1 cellular context compared by ENCODE assay signal in the genomic region with DNA sequence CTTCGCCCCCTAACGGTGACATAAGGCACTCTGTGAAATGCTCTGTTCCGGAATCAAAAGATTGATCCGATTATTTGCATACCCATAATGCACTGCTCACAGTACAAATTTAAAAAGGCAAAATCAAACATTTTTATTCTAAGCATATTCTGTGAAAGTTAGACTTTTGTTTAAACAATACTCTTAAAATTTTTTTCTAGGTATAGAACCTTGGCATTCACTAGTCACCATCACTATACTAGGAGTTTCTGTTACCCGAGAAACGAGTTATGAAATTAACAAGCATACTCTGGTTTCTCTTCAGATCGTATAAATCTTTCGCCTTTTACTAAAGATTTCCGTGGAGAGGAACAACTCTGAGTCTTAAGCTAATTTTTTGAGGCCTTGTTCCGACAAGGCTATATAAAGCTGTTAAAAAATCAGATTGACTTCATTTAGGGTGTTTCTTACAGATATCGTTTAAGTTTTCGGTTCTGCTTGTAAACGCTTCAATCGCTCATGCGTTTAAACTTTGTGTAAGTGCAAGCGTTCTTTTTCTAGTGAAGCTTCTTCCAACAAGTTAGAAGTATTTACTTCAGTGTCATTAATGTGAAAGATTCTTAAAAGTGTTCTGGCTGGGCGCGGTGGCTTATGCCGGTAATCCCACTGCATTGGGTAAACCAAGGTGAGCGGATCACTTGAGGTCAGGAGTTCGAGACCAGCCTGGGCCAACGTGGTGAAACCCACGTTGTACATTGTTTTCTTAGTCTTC.
A peak's percentile ranks its signal among the peaks of the same experiment; 100 is the strongest.
TF ChIP-seq lines count a peak whose summit lies in the region.

RNU5B-1 (plus strand) TSS at position 285 of the 751 bp plus-strand sequence.

TF ChIP-seq in K562, 482 proteins besides CTCF, POLR2A, EP300 and RAD21 (continued from another document and continues in another):
- TF ChIP-seq, protein P1, sequence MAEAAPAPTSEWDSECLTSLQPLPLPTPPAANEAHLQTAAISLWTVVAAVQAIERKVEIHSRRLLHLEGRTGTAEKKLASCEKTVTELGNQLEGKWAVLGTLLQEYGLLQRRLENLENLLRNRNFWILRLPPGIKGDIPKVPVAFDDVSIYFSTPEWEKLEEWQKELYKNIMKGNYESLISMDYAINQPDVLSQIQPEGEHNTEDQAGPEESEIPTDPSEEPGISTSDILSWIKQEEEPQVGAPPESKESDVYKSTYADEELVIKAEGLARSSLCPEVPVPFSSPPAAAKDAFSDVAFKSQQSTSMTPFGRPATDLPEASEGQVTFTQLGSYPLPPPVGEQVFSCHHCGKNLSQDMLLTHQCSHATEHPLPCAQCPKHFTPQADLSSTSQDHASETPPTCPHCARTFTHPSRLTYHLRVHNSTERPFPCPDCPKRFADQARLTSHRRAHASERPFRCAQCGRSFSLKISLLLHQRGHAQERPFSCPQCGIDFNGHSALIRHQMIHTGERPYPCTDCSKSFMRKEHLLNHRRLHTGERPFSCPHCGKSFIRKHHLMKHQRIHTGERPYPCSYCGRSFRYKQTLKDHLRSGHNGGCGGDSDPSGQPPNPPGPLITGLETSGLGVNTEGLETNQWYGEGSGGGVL (CRISPR knock-in tag; IDR thresholded peaks at IDR 0.05) = no peak
- peak; percentile 99 for TF ChIP-seq NBN (IDR thresholded peaks at IDR 0.05; ENCODE audit: low read depth)
- TF ChIP-seq SUPT5H (IDR thresholded peaks at IDR 0.05) = peak; percentile 100
- TF ChIP-seq BHLHE40 (IDR thresholded peaks at IDR 0.05; ENCODE audit: low read length) = 0 out of 2 replicates have a peak, but pooled peaks have one; percentile 19
- no peak; the same call in none of the 2 replicates for TF ChIP-seq CREM (IDR thresholded peaks at IDR 0.05; ENCODE audit: low read depth)
- TF ChIP-seq, protein P2, sequence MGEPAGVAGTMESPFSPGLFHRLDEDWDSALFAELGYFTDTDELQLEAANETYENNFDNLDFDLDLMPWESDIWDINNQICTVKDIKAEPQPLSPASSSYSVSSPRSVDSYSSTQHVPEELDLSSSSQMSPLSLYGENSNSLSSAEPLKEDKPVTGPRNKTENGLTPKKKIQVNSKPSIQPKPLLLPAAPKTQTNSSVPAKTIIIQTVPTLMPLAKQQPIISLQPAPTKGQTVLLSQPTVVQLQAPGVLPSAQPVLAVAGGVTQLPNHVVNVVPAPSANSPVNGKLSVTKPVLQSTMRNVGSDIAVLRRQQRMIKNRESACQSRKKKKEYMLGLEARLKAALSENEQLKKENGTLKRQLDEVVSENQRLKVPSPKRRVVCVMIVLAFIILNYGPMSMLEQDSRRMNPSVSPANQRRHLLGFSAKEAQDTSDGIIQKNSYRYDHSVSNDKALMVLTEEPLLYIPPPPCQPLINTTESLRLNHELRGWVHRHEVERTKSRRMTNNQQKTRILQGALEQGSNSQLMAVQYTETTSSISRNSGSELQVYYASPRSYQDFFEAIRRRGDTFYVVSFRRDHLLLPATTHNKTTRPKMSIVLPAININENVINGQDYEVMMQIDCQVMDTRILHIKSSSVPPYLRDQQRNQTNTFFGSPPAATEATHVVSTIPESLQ (CRISPR knock-in tag; IDR thresholded peaks at IDR 0.05) = no peak
- peak; percentile 99 for TF ChIP-seq ARHGAP35 (IDR thresholded peaks at IDR 0.05; ENCODE audit: partially characterized antibody)
- peak; percentile 78; the same call in 1 of the 2 replicates for TF ChIP-seq ZNF224 (CRISPR knock-in tag; IDR thresholded peaks at IDR 0.05)
- TF ChIP-seq, protein P3, sequence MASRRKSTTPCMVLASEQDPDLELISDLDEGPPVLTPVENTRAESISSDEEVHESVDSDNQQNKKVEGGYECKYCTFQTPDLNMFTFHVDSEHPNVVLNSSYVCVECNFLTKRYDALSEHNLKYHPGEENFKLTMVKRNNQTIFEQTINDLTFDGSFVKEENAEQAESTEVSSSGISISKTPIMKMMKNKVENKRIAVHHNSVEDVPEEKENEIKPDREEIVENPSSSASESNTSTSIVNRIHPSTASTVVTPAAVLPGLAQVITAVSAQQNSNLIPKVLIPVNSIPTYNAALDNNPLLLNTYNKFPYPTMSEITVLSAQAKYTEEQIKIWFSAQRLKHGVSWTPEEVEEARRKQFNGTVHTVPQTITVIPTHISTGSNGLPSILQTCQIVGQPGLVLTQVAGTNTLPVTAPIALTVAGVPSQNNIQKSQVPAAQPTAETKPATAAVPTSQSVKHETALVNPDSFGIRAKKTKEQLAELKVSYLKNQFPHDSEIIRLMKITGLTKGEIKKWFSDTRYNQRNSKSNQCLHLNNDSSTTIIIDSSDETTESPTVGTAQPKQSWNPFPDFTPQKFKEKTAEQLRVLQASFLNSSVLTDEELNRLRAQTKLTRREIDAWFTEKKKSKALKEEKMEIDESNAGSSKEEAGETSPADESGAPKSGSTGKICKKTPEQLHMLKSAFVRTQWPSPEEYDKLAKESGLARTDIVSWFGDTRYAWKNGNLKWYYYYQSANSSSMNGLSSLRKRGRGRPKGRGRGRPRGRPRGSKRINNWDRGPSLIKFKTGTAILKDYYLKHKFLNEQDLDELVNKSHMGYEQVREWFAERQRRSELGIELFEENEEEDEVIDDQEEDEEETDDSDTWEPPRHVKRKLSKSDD (conservative IDR thresholded peaks at IDR 0.05; ENCODE audit: low read length) = peak; percentile 92; the same call in 1 of the 2 replicates
- no peak for TF ChIP-seq CHD4 (IDR thresholded peaks at IDR 0.05; ENCODE audit: insufficient read depth, insufficient replicate concordance, low read depth, low read length, poor library complexity, severe bottlenecking)
- TF ChIP-seq E4F1 (CRISPR knock-in tag; IDR thresholded peaks at IDR 0.05; ENCODE audit: borderline replicate concordance) = peak; percentile 90
- TF ChIP-seq HDAC1 (IDR thresholded peaks at IDR 0.05) = peak in 1 of 2 experiments; percentile 60; a peak in 2 of 4 replicates
- TF ChIP-seq ZNF76 (CRISPR knock-in tag; IDR thresholded peaks at IDR 0.05; ENCODE audit: borderline replicate concordance) = peak; percentile 6; the same call in 1 of the 2 replicates
- TF ChIP-seq ZFP36 (IDR thresholded peaks at IDR 0.05; ENCODE audit: low read depth, low read length, partially characterized antibody) = no peak
- TF ChIP-seq, protein P4, sequence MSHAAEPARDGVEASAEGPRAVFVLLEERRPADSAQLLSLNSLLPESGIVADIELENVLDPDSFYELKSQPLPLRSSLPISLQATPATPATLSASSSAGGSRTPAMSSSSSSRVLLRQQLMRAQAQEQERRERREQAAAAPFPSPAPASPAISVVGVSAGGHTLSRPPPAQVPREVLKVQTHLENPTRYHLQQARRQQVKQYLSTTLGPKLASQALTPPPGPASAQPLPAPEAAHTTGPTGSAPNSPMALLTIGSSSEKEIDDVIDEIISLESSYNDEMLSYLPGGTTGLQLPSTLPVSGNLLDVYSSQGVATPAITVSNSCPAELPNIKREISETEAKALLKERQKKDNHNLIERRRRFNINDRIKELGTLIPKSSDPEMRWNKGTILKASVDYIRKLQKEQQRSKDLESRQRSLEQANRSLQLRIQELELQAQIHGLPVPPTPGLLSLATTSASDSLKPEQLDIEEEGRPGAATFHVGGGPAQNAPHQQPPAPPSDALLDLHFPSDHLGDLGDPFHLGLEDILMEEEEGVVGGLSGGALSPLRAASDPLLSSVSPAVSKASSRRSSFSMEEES (CRISPR knock-in tag; IDR thresholded peaks at IDR 0.05) = peak; percentile 23
- peak; percentile 80 for TF ChIP-seq KLF16 (IDR thresholded peaks at IDR 0.05)
- TF ChIP-seq CBX3 (IDR thresholded peaks at IDR 0.05; ENCODE audit: borderline replicate concordance in 1 of 2, low read length in 2 of 2) = peak in 1 of 2 experiments; percentile 53; a peak in 2 of 3 replicates
- TF ChIP-seq MEF2A (IDR thresholded peaks at IDR 0.05; ENCODE audit: control insufficient read depth, low read depth, low read length) = peak; percentile 89
- TF ChIP-seq SAFB2 (IDR thresholded peaks at IDR 0.05; ENCODE audit: borderline replicate concordance, low read depth, low read length, severe bottlenecking) = no peak
- TF ChIP-seq, protein P5, sequence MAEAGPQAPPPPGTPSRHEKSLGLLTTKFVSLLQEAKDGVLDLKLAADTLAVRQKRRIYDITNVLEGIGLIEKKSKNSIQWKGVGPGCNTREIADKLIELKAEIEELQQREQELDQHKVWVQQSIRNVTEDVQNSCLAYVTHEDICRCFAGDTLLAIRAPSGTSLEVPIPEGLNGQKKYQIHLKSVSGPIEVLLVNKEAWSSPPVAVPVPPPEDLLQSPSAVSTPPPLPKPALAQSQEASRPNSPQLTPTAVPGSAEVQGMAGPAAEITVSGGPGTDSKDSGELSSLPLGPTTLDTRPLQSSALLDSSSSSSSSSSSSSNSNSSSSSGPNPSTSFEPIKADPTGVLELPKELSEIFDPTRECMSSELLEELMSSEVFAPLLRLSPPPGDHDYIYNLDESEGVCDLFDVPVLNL (CRISPR knock-in tag; IDR thresholded peaks at IDR 0.05; ENCODE audit: low read depth) = no peak
- peak; percentile 98 for TF ChIP-seq ERF (CRISPR knock-in tag; IDR thresholded peaks at IDR 0.05)
- peak; percentile 99 for TF ChIP-seq AFF4 (CRISPR knock-in tag; IDR thresholded peaks at IDR 0.05)
- TF ChIP-seq CBX5 (IDR thresholded peaks at IDR 0.05; ENCODE audit: borderline replicate concordance, low read depth) = no peak
- TF ChIP-seq KLF13 (tag; IDR thresholded peaks at IDR 0.05; ENCODE audit: borderline replicate concordance, low read depth) = peak; percentile 76
- TF ChIP-seq ZNF668 (CRISPR knock-in tag; IDR thresholded peaks at IDR 0.05) = peak; percentile 84; the same call in 1 of the 2 replicates
- TF ChIP-seq E2F6 (IDR thresholded peaks at IDR 0.05; ENCODE audit: borderline replicate concordance in 1 of 2, extremely low read depth in 1 of 2, insufficient read depth in 1 of 2, insufficient read length in 1 of 2, low read depth in 1 of 2, low read length in 1 of 2, poor library complexity in 1 of 2, severe bottlenecking in 1 of 2) = no peak
- no peak for TF ChIP-seq HDAC8 (tag; IDR thresholded peaks at IDR 0.05)
